28 cellular contexts compared by ENCODE assay signal in the genomic region with DNA sequence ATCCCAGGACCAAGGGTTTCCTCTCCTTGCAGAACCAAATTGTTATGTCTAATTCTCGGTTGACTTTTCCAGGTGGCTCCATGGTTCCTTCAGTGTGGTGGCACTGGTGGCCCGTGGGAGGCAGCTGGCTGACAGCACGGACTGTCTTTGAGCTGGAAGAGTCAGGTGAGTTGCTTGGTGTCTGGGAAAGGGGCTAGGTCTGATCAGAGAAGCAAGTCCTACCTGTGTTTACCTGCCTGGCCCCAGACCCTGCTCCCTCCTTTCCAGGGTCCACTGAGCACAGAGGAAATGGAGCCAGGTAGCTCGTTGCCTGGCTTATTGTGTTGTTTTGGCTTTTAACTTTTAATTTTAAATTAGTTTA.
"Had no signal": no experiment of that assay in that cellular context is flagged by ENCODE, and none has a peak within 500 bp of the region (broad histone marks: within the 10 kb centered on the region; RNA-seq: fewer than 3 reads in every experiment).

No MANE protein-coding gene starts in this region.

- H3K36me3 Mint-ChIP-seq: naive thymus-derived CD8-positive, alpha-beta T cell; neural progenitor cell; stimulated activated effector memory CD8-positive, alpha-beta T cell treated with anti-CD3 and anti-CD28 coated beads, Interleukin-12 subunit alpha, Interleukin-12 subunit beta, amount 100 ng/mL, for 72 hours; type B pancreatic cell had no signal

- H3K4me3 Mint-ChIP-seq: naive thymus-derived CD8-positive, alpha-beta T cell; nephron progenitor cell; neural progenitor cell; stimulated activated effector memory CD8-positive, alpha-beta T cell treated with anti-CD3 and anti-CD28 coated beads, Interleukin-12 subunit alpha, Interleukin-12 subunit beta, amount 100 ng/mL, for 72 hours; stimulated activated naive CD8-positive, alpha-beta T cell treated with anti-CD3 and anti-CD28 coated beads, Interleukin-15, amount 100 ng/mL, for 72 hours; type B pancreatic cell had no signal

- H2AFZ ChIP-seq: hepatocyte, neural progenitor cell, parathyroid adenoma had no signal

- H3K27ac ChIP-seq: heart right ventricle, hepatocyte, left lung, lower lobe of right lung, neural progenitor cell, neutrophil, parathyroid adenoma, right atrium auricular region, spleen, tibial nerve, uterus had no signal

- H3K4me1 ChIP-seq: left lung, neural progenitor cell, parathyroid adenoma had no signal

- ATAC-seq: heart right ventricle; left cardiac atrium; left lung; lower lobe of right lung; naive thymus-derived CD8-positive, alpha-beta T cell; sciatic nerve; stimulated activated effector memory CD8-positive, alpha-beta T cell treated with anti-CD3 and anti-CD28 coated beads, Interleukin-12 subunit alpha, Interleukin-12 subunit beta, amount 100 ng/mL, for 72 hours; stimulated activated naive CD8-positive, alpha-beta T cell treated with anti-CD3 and anti-CD28 coated beads, Interleukin-15, amount 100 ng/mL, for 72 hours had no signal

- DNase-seq: heart right ventricle; kidney glomerular epithelial cell; left cardiac atrium; lower lobe of right lung; mammary epithelial cell; mesenchymal stem cell; naive thymus-derived CD8-positive, alpha-beta T cell; nephron progenitor cell; occipital lobe; small intestine; spleen; stimulated activated CD4-positive, alpha-beta T cell treated with anti-CD3 and anti-CD28 coated beads, Interleukin-4, amount 100 ng/mL, for 24 hours; stimulated activated naive CD4-positive, alpha-beta T cell treated with Interleukin-2 at 50 U/mL for 16 hours; stimulated activated naive CD8-positive, alpha-beta T cell treated with anti-CD3 and anti-CD28 coated beads, Interleukin-15, amount 100 ng/mL, for 72 hours; substantia nigra; uterus had no signal

- H3K4me1 Mint-ChIP-seq: stimulated activated effector memory CD8-positive, alpha-beta T cell treated with anti-CD3 and anti-CD28 coated beads, Interleukin-12 subunit alpha, Interleukin-12 subunit beta, amount 100 ng/mL, for 72 hours; stimulated activated naive CD8-positive, alpha-beta T cell treated with anti-CD3 and anti-CD28 coated beads, Interleukin-15, amount 100 ng/mL, for 72 hours had no signal

- FAIRE-seq: keratinocyte, small intestine had no signal

- H3K36me3 ChIP-seq: heart right ventricle, left lung, lower lobe of right lung, neural progenitor cell, neutrophil, right atrium auricular region, spleen, tibial nerve, uterus had no signal

- H3K9ac ChIP-seq: neural progenitor cell, parathyroid adenoma had no signal

- H3K4me3 ChIP-seq: heart right ventricle, hepatocyte, left lung, lower lobe of right lung, neural progenitor cell, right atrium auricular region, spleen, tibial nerve, uterus had no signal

- H3K9me3 ChIP-seq: heart right ventricle, left lung, lower lobe of right lung, neutrophil, right atrium auricular region, spleen, tibial nerve, uterus had no signal

- H3K27me3 ChIP-seq: heart right ventricle, hepatocyte, left lung, neural progenitor cell, neutrophil, right atrium auricular region, spleen, tibial nerve, uterus had no signal

- H3K79me2 ChIP-seq: hepatocyte, parathyroid adenoma had no signal

- H3K9me3 Mint-ChIP-seq: naive thymus-derived CD8-positive, alpha-beta T cell; nephron progenitor cell; neural progenitor cell; stimulated activated effector memory CD8-positive, alpha-beta T cell treated with anti-CD3 and anti-CD28 coated beads, Interleukin-12 subunit alpha, Interleukin-12 subunit beta, amount 100 ng/mL, for 72 hours; stimulated activated naive CD8-positive, alpha-beta T cell treated with anti-CD3 and anti-CD28 coated beads, Interleukin-15, amount 100 ng/mL, for 72 hours; type B pancreatic cell had no signal

- H3K27me3 Mint-ChIP-seq: progenitor cell of endocrine pancreas; stimulated activated naive CD8-positive, alpha-beta T cell treated with anti-CD3 and anti-CD28 coated beads, Interleukin-15, amount 100 ng/mL, for 72 hours; type B pancreatic cell had no signal

- H3K27ac Mint-ChIP-seq: naive thymus-derived CD8-positive, alpha-beta T cell; nephron progenitor cell; neural progenitor cell; progenitor cell of endocrine pancreas; stimulated activated effector memory CD8-positive, alpha-beta T cell treated with anti-CD3 and anti-CD28 coated beads, Interleukin-12 subunit alpha, Interleukin-12 subunit beta, amount 100 ng/mL, for 72 hours; stimulated activated naive CD8-positive, alpha-beta T cell treated with anti-CD3 and anti-CD28 coated beads, Interleukin-15, amount 100 ng/mL, for 72 hours; type B pancreatic cell had no signal

- H3K4me2 ChIP-seq: hepatocyte, neural progenitor cell had no signal
